ENCODE assay signal across 1 cellular context in the genomic region with DNA sequence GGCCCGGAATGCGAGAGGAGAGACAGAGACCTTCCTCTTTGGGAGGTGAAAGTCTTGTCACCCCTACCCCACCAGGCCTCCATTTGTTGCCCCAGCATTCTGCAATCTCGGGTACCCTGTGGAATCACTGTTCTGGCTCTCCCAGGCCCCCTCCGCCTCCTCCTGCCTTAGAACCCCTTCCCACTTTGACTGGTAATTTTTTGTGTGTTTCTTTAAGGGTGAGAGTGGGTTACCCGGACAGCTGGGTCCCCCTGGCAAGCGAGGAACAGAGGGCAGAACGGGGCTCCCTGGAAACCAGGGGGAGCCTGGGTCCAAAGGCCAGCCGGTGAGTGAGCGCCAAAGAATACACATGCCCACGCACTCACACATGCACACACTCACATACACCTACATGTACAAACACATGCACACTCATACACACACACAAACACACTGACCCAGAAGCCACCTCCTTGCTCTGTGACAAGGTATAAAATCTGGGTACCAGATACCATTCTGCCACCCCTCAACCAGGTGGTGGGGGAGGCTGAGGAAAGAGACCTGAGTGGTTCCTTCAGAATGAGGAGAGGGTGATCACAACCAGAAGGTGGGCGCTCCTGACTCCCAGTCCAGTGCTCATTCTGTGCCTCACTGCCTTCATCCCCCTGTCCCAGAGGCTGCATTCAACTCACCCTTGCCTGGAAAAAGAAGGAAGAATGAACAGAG.
TF ChIP-seq lines count a peak whose summit lies in the region.

No MANE protein-coding gene starts in this region.

TF ChIP-seq in IMR-90, 13 proteins besides CTCF, POLR2A, EP300 and RAD21:
- no peak for TF ChIP-seq CHD1 (IDR thresholded peaks at IDR 0.05; ENCODE audit: low read depth, low read length)
- TF ChIP-seq USF2 (IDR thresholded peaks at IDR 0.05; ENCODE audit: low read depth, low read length) = no peak
- TF ChIP-seq NFE2L2 (IDR thresholded peaks at IDR 0.05; ENCODE audit: low read depth, low read length) = no peak
- no peak for TF ChIP-seq MAFK (IDR thresholded peaks at IDR 0.05; ENCODE audit: low read depth, low read length)
- no peak for TF ChIP-seq RCOR1 (IDR thresholded peaks at IDR 0.05; ENCODE audit: insufficient replicate concordance, low read length)
- no peak for TF ChIP-seq MAZ (IDR thresholded peaks at IDR 0.05; ENCODE audit: borderline replicate concordance, low read depth, low read length)
- TF ChIP-seq BHLHE40 (IDR thresholded peaks at IDR 0.05; ENCODE audit: low read depth, low read length) = no peak
- no peak for TF ChIP-seq FOS (IDR thresholded peaks at IDR 0.05; ENCODE audit: low read depth, low read length)
- no peak for TF ChIP-seq CEBPB (IDR thresholded peaks at IDR 0.05; ENCODE audit: low read depth, low read length)
